8 cellular contexts compared by ENCODE assay signal in the genomic region with DNA sequence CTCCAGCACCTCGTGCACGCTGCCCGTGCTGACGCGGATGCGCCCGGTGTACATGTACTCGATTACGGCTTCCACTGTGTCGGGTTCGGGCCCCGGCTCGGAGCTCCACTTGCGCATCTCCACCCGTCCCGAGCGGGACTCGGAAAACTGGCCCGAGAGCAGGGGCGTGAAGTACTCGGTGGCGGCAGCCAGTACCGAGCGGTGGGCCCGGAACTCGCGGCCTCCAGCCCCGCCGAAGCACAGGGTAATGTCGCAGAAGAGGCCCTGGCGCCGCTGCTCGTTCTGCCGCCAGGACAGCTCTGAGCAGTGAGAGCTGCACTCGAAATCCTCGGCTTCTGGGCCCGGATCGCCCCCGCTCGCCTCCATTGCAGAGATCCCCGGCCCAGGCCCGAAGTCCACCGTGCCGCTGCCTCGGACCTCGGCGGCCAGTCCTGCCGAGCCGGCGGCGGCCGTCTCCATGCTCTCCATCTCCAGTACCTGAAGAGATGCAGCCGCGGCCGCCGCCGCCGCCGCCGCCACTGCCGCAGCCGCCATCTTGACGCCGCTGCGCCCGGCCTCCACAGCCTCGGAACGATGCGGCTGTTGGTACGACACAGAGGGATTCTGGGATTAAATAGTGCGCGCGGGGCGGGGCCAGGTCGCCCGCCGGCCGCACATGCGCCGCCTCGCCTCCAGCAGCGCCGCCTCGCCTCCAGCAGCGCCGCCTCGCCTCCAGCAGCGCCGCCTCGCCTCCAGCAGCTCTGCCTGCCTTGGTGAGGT. TPM values are rescaled to one million over a fixed set of nuclear protein-coding genes. Genes with fewer than 3 reads are reported as not detected.
DNase-seq lines count a peak whose midpoint lies in the region; ATAC-seq and TF ChIP-seq lines count a peak whose summit lies in the region.

A gene with protein sequence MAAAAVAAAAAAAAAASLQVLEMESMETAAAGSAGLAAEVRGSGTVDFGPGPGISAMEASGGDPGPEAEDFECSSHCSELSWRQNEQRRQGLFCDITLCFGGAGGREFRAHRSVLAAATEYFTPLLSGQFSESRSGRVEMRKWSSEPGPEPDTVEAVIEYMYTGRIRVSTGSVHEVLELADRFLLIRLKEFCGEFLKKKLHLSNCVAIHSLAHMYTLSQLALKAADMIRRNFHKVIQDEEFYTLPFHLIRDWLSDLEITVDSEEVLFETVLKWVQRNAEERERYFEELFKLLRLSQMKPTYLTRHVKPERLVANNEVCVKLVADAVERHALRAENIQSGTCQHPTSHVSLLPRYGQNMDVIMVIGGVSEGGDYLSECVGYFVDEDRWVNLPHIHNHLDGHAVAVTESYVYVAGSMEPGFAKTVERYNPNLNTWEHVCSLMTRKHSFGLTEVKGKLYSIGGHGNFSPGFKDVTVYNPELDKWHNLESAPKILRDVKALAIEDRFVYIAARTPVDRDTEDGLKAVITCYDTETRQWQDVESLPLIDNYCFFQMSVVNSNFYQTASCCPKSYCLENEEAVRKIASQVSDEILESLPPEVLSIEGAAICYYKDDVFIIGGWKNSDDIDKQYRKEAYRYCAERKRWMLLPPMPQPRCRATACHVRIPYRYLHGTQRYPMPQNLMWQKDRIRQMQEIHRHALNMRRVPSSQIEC (minus strand): TSS at position 587 of the 759 bp plus-strand sequence. CDS start 53 bp downstream, at position 534.

- H3K36me3 ChIP-seq in iPS-18a (ENCODE audit: control insufficient read depth, low read depth, low read length) (peaks cover 29% of the 10 kb centered on the region), skeletal muscle tissue (ENCODE audit: control insufficient read depth in 3 of 3, insufficient read depth in 3 of 3, low read length in 3 of 3) (peaks cover 12 to 14% (median 12%) of the 10 kb centered on the region in 3 donors)

- H3K9ac ChIP-seq in iPS-18a (ENCODE audit: low read length) (peak within 1 kb of the TSS; percentile 90), skeletal muscle tissue (ENCODE audit: low read depth in 1 of 3, low read length in 3 of 3) (peak within 1 kb of the TSS; percentile 95 to 98 (median 97))

- no peaks in the 10 kb centered on the region for H3K9me3 ChIP-seq in iPS-18a (ENCODE audit: control insufficient read depth, low read depth, low read length)
- H3K9me3 ChIP-seq in skeletal muscle tissue (ENCODE audit: control insufficient read depth in 3 of 3, low read length in 3 of 3), result no peaks in the 10 kb centered on the region

- ATAC-seq in GM18520 (IDR thresholded peaks at IDR 0.05; ENCODE audit: unreplicated experiment), result peak; percentile 87
- peak; percentile 53 for ATAC-seq in HG03060 (IDR thresholded peaks at IDR 0.05; ENCODE audit: low read depth, unreplicated experiment)

- DNase-seq in NCI-H2107 treated with DMSO at 0.1 percent for 48 hours (lab: John Stamatoyannopoulos, UW; ENCODE audit: unreplicated experiment), result peak; percentile 54
- peak; percentile 89 for DNase-seq in UCSD-AML1 (lab: John Stamatoyannopoulos, UW; ENCODE audit: unreplicated experiment)
- peak; percentile 50 for DNase-seq in brain pericyte (ENCODE audit: low read depth, low spot score)

- H3K27ac ChIP-seq in 22Rv1, result peak within 1 kb of the TSS; percentile 88
- H3K27ac ChIP-seq in iPS-18a (ENCODE audit: low read length), result peak within 1 kb of the TSS; percentile 35
- H3K27ac ChIP-seq in skeletal muscle tissue (ENCODE audit: low read depth, low read length), result peak within 1 kb of the TSS; percentile 84

- no peaks in the 10 kb centered on the region for H3K27me3 ChIP-seq in iPS-18a (ENCODE audit: control insufficient read depth, insufficient read depth, low read length)
- no peaks in the 10 kb centered on the region for H3K27me3 ChIP-seq in skeletal muscle tissue (ENCODE audit: control insufficient read depth in 3 of 3, insufficient read depth in 3 of 3, low read length in 3 of 3)

- peaks cover 21% of the 10 kb centered on the region for H3K4me1 ChIP-seq in iPS-18a (ENCODE audit: control insufficient read depth, low read depth, low read length)
- H3K4me1 ChIP-seq in skeletal muscle tissue (ENCODE audit: control insufficient read depth in 3 of 3, insufficient read depth in 3 of 3, low read length in 3 of 3), result peaks cover 18 to 27% (median 20%) of the 10 kb centered on the region in 3 donors

- H3K4me3 ChIP-seq in iPS-18a (ENCODE audit: low read length), result peak within 1 kb of the TSS; percentile 78
- peak within 1 kb of the TSS; percentile 90 to 95 (median 95) for H3K4me3 ChIP-seq in skeletal muscle tissue (ENCODE audit: low read length in 3 of 3)

- 0 out of 2 replicates have a peak, but pooled peaks have one; percentile 33 for TF ChIP-seq CTCF in 22Rv1 (IDR thresholded peaks at IDR 0.05)

RNA-seq across cellular contexts. Expression of the gene that starts here (rescaled TPM):
- 19.3 TPM for total RNA-seq in skeletal muscle tissue

Comparison
In these comparisons a context has a peak if more than half of its experiments do, and no peak if none do; other contexts are left out.
1. Peak in every context shown above with its lines: DNase-seq, ATAC-seq, H3K4me3 ChIP-seq and H3K27ac ChIP-seq.
2. H3K27ac ChIP-seq: peak in every context shown above with its lines; median percentile 88 in 22Rv1; 84 in skeletal muscle tissue; 35 in iPS-18a.